Comparison of ENCODE assay signal across 8 cellular contexts in the genomic region with DNA sequence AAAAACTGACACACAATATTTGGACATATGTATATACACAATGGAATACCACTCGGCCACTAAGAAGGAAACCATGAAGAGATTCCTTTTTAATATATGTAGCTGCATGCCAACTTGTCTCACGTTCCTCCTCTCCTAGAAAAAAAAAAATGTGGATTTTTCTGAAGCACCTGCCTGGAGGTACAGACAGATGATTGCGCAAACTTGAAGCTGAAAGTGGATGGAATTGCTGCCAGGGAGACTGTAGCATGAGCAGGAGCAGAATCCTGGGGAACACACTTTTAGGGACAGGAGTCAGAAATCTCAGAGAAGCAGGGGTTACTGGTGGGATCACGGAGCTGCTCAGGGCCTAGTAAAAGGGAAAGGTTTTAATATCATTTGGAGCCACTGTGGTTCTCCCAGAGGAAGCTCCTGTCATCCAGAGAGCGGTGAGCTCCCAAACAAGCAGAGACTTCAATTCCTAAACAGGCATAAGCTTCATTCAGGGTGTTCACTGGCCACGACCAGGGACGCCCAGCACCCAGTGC. TPM values are rescaled to one million over a fixed set of nuclear protein-coding genes. Genes with fewer than 3 reads are reported as not detected.
DNase-seq lines count a peak whose midpoint lies in the region; ATAC-seq and TF ChIP-seq lines count a peak whose summit lies in the region.

No MANE protein-coding gene starts in this region.

- no peaks in the 10 kb centered on the region for H3K9me3 Mint-ChIP-seq in activated T-cell treated with anti-CD3 and anti-CD28 coated beads, Interleukin-2, amount 50 U/mL, for 4 hours
- H3K9me3 Mint-ChIP-seq in activated naive CD8-positive, alpha-beta T cell treated with anti-CD3 and anti-CD28 coated beads, Interleukin-2, amount 10 ng/mL, durations not matched to agents 7 days and 5 days = no peaks in the 10 kb centered on the region

- H3K9me3 ChIP-seq in left lung = no peaks in the 10 kb centered on the region
- H3K9me3 ChIP-seq in tibial nerve = no peaks in the 10 kb centered on the region

- H3K27ac Mint-ChIP-seq in activated naive CD8-positive, alpha-beta T cell treated with anti-CD3 and anti-CD28 coated beads, Interleukin-2, amount 10 ng/mL, durations not matched to agents 7 days and 5 days = no peak overlapping the region

- ATAC-seq in activated T-cell treated with anti-CD3 and anti-CD28 coated beads, Interleukin-2, amount 50 U/mL, for 4 hours = no peak
- no peak for ATAC-seq in activated naive CD8-positive, alpha-beta T cell treated with anti-CD3 and anti-CD28 coated beads, Interleukin-2, amount 10 ng/mL, durations not matched to agents 7 days and 5 days (ENCODE audit: low read depth)
- ATAC-seq in left lung (peak; percentile 28), HG03159 (IDR thresholded peaks at IDR 0.05; ENCODE audit: unreplicated experiment) (no peak)

- intact Hi-C loops in left lung (cut with DNase I) = no loop called here

- POLR2A ChIA-PET in activated naive CD8-positive, alpha-beta T cell treated with anti-CD3 and anti-CD28 coated beads, Interleukin-2, amount 10 ng/mL, durations not matched to agents 7 days and 5 days (lab: Charles Lee) = no interaction called here

- WGBS in tibial nerve, 2 donors = 43 to 49% methylated on average over 7 of the region's 7 CpGs

- H3K27me3 ChIP-seq in left lung (peaks cover 5 to 62% of the 10 kb centered on the region in 2 donors), tibial nerve (no peaks in the 10 kb centered on the region)

- no peaks in the 10 kb centered on the region for H3K36me3 Mint-ChIP-seq in activated T-cell treated with anti-CD3 and anti-CD28 coated beads, Interleukin-2, amount 50 U/mL, for 4 hours (ENCODE audit: insufficient read depth)
- no peaks in the 10 kb centered on the region for H3K36me3 Mint-ChIP-seq in activated naive CD8-positive, alpha-beta T cell treated with anti-CD3 and anti-CD28 coated beads, Interleukin-2, amount 10 ng/mL, durations not matched to agents 7 days and 5 days

- H3K4me3 Mint-ChIP-seq in activated T-cell treated with anti-CD3 and anti-CD28 coated beads, Interleukin-2, amount 50 U/mL, for 4 hours = peak overlapping the region; percentile 61
- H3K4me3 Mint-ChIP-seq in activated naive CD8-positive, alpha-beta T cell treated with anti-CD3 and anti-CD28 coated beads, Interleukin-2, amount 10 ng/mL, durations not matched to agents 7 days and 5 days = peak overlapping the region; percentile 65

- DNase-seq in activated T-cell treated with anti-CD3 and anti-CD28 coated beads, Interleukin-2, amount 50 U/mL, for 4 hours = no peak
- DNase-seq in activated T-cell treated with anti-CD3 and anti-CD28 coated beads, Interleukin-2, amount 50 U/mL, for 48 hours = no peak
- DNase-seq in activated naive CD8-positive, alpha-beta T cell treated with anti-CD3 and anti-CD28 coated beads, Interleukin-2, amount 10 ng/mL, durations not matched to agents 7 days and 5 days = no peak
- DNase-seq in left lung (no peak), tibial nerve (ENCODE audit: low spot score in 2 of 2) (no peak), GM19238 (ENCODE audit: insufficient read length, low spot score) (no peak)
- DNase-seq in activated effector memory CD4-positive, alpha-beta T cell treated with Interleukin-2 at 50 U/mL for 16 hours = no peak

- TF ChIP-seq POLR2A in tibial nerve (IDR thresholded peaks at IDR 0.05) = no peak

- no peak for TF ChIP-seq EP300 in tibial nerve (IDR thresholded peaks at IDR 0.05)

- H3K27ac ChIP-seq in left lung (peak overlapping the region; percentile 86 to 95), tibial nerve (peak overlapping the region; percentile 82 to 91 (median 86))

- TF ChIP-seq CTCF in left lung (IDR thresholded peaks at IDR 0.05) = no peak
- no peak for TF ChIP-seq CTCF in tibial nerve (IDR thresholded peaks at IDR 0.05)

- H3K27me3 Mint-ChIP-seq in activated T-cell treated with anti-CD3 and anti-CD28 coated beads, Interleukin-2, amount 50 U/mL, for 4 hours (ENCODE audit: low read depth) = peaks cover 65% of the 10 kb centered on the region
- H3K27me3 Mint-ChIP-seq in activated naive CD8-positive, alpha-beta T cell treated with anti-CD3 and anti-CD28 coated beads, Interleukin-2, amount 10 ng/mL, durations not matched to agents 7 days and 5 days = peaks cover 37% of the 10 kb centered on the region

- H3K4me1 Mint-ChIP-seq in activated T-cell treated with anti-CD3 and anti-CD28 coated beads, Interleukin-2, amount 50 U/mL, for 4 hours (ENCODE audit: low read depth) = peaks cover 3% of the 10 kb centered on the region
- peaks cover 1% of the 10 kb centered on the region for H3K4me1 Mint-ChIP-seq in activated naive CD8-positive, alpha-beta T cell treated with anti-CD3 and anti-CD28 coated beads, Interleukin-2, amount 10 ng/mL, durations not matched to agents 7 days and 5 days

- peaks cover 16 to 28% of the 10 kb centered on the region in 2 donors for H3K4me1 ChIP-seq in left lung
- peaks cover 0 to 27% (median 10%) of the 10 kb centered on the region in 4 donors for H3K4me1 ChIP-seq in tibial nerve

- peaks cover 0 to 5% of the 10 kb centered on the region in 2 donors for H3K36me3 ChIP-seq in left lung
- peaks cover 0 to 27% (median 0%) of the 10 kb centered on the region in 3 donors for H3K36me3 ChIP-seq in tibial nerve

- H3K4me3 ChIP-seq in left lung = peak overlapping the region; percentile 71 to 75
- peak overlapping the region; percentile 50 to 82 (median 63) for H3K4me3 ChIP-seq in tibial nerve

RNA-seq across cellular contexts. Expression of gene SPR, which starts 0.6 kb away (rescaled TPM):
- 10 to 100 TPM in 1 of 3 donors, 1 to 10 TPM in 2; 7.7 to 11.2 (median 8.5) TPM for total RNA-seq in activated T-cell treated with anti-CD3 and anti-CD28 coated beads, Interleukin-2, amount 50 U/mL, for 4 hours
- under 1 TPM; 0.60 to 0.80 TPM for total RNA-seq in activated naive CD8-positive, alpha-beta T cell treated with anti-CD3 and anti-CD28 coated beads, Interleukin-2, amount 10 ng/mL, durations not matched to agents 7 days and 5 days
- 10 to 100 TPM; 38.1 to 41.9 TPM for total RNA-seq in left lung
- total RNA-seq in tibial nerve = 10 to 100 TPM; 22.0 to 33.3 (median 27.1) TPM

RNA-seq across cellular contexts. Expression of gene EMX1, which starts 30.8 kb away (rescaled TPM):
- total RNA-seq in activated T-cell treated with anti-CD3 and anti-CD28 coated beads, Interleukin-2, amount 50 U/mL, for 4 hours = under 1 TPM in 1 of 3 donors, not detected in 2; 0.08 TPM
- total RNA-seq in activated naive CD8-positive, alpha-beta T cell treated with anti-CD3 and anti-CD28 coated beads, Interleukin-2, amount 10 ng/mL, durations not matched to agents 7 days and 5 days = not detected
- not detected for total RNA-seq in left lung
- not detected for total RNA-seq in tibial nerve

Comparison
In these comparisons a context has a peak if more than half of its experiments do, and no peak if none do; other contexts are left out.
1. RNA of gene SPR, which starts 0.6 kb away (total RNA-seq): 38.1 to 41.9 TPM in left lung, 22.0 to 33.3 TPM in tibial nerve and 7.7 to 11.2 TPM in activated T-cell treated with anti-CD3 and anti-CD28 coated beads, Interleukin-2, amount 50 U/mL, for 4 hours; 0.60 to 0.80 TPM in activated naive CD8-positive, alpha-beta T cell treated with anti-CD3 and anti-CD28 coated beads, Interleukin-2, amount 10 ng/mL, durations not matched to agents 7 days and 5 days; every median in the first group is over 4 times any median in the second.